In the genomic region with DNA sequence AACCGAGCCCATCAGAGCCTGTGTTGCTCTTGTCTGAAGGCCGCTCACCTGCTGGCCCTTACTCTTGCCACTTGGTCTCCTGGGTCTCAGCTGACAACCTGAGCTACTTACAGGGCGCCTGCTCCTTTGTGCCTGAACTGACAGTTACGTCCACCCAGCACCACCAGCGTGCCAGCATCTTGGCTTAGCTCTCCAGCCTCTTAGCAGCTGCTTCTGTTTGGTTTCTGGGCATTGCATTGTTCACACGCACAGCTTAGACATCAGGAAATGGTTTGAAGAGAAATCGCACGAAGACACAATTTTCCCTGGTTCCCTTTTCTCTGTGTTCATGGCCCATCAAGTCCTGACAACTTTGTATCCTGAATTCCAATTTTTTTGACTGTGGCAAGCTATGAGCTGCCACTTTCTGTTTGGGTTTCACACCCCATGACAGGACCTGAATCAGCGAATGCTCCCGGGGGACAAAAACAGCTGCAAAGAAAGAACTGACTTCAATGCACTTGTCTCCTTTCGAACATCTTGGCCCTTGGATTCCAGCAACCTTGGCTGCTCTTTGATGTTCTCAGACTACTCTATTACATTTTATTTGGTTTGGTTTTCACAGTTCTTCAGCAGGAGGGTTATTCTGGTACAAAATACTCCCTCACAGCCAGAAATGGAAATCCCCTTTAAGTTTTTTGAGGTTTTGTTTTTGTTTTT, we compare ENCODE assay signal across 22 cellular contexts.
DNase-seq lines count a peak whose midpoint lies in the region; ATAC-seq and TF ChIP-seq lines count a peak whose summit lies in the region.
"Had no signal": no experiment of that assay in that cellular context is flagged by ENCODE, and none has a peak within 500 bp of the region (broad histone marks: within the 10 kb centered on the region; RNA-seq: fewer than 3 reads in every experiment).

No MANE protein-coding gene starts in this region.

- peak; percentile 16 for DNase-seq in AG08395 (ENCODE audit: low spot score)
- DNase-seq in GM13976 (ENCODE audit: low spot score): peak; percentile 61
- peak; percentile 83 for DNase-seq in MV-4-11 (lab: John Stamatoyannopoulos, UW)
- peak; percentile 52 for DNase-seq in globus pallidus (ENCODE audit: low spot score)
- no peak for DNase-seq in Kasumi-1 (lab: John Stamatoyannopoulos, UW)
- DNase-seq in NCI-H345 treated with DMSO at 0.1 percent for 48 hours (lab: John Stamatoyannopoulos, UW; ENCODE audit: unreplicated experiment): no peak
- no peak for DNase-seq in SIG-M5 treated with dmso at 0.1 percent for 504 hours (lab: John Stamatoyannopoulos, UW; ENCODE audit: unreplicated experiment)
- DNase-seq: CD4-positive, CD25-positive, alpha-beta regulatory T cell; DMS153; kidney glomerular epithelial cell; natural killer cell; NCI-H1092 treated with DMSO at 0.1 percent for 48 hours; NCI-H2029 treated with DMSO at 0.1 percent for 48 hours; NCI-H345; pancreas; sigmoid colon; stimulated activated CD4-positive, alpha-beta T cell treated with anti-CD3 and anti-CD28 coated beads, Interleukin-1b, Interleukin-23, amount 100 ng/mL, for 48 hours; T-helper 9 cell had no signal

- in situ Hi-C loops in GM13976 (cut with MboI; ENCODE audit: low sequenced_read_pairs, unreplicated experiment): loop anchor here (10.0 to 25.0 kb wide), 2 partner anchors 489 to 1081 kb away; no protein-coding TSS in a partner anchor

- ATAC-seq in GM19455 (IDR thresholded peaks at IDR 0.05; ENCODE audit: unreplicated experiment): no peak
- ATAC-seq: activated CD4-positive, CD25-positive, alpha-beta regulatory T cell treated with anti-CD3 and anti-CD28 coated beads, Interleukin-2, amount 50 U/mL, for 24 hours; gastrocnemius medialis; natural killer cell; pancreas; stimulated activated memory B cell treated with anti-CD40 and anti-IgM and Interleukin-4, amounts not matched to agents 10 μg/mL and 1 μg/mL and 100 μg/mL, for 72 hours had no signal

- no peak for TF ChIP-seq CTCF in GM13976 (IDR thresholded peaks at IDR 0.05; ENCODE audit: borderline replicate concordance, control extremely low read depth, extremely low read depth, insufficient read depth, missing control alignments)

Comparison
In these comparisons a context has a peak if more than half of its experiments do, and no peak if none do; other contexts are left out.
1. DNase-seq: peak in AG08395 (single experiment), GM13976 (single experiment), MV-4-11 (single experiment) and globus pallidus (single experiment); none in Kasumi-1 (0 of 2), NCI-H345 treated with DMSO at 0.1 percent for 48 hours (single experiment) and SIG-M5 treated with dmso at 0.1 percent for 504 hours (single experiment).